Comparison of ENCODE assay signal across 13 cellular contexts in genomic region chr1:228463009-228463558, GRCh38. TPM values are rescaled to one million over a fixed set of nuclear protein-coding genes. Genes with fewer than 3 reads are reported as not detected.
DNase-seq lines count a peak whose midpoint lies in the region; ATAC-seq and TF ChIP-seq lines count a peak whose summit lies in the region.
"Had no signal": no experiment of that assay in that cellular context is flagged by ENCODE, and none has a peak within 500 bp of the region (broad histone marks: within the 10 kb centered on the region; RNA-seq: fewer than 3 reads in every experiment).

No MANE protein-coding gene starts in this region.

- TF ChIP-seq POLR2A in spleen (IDR thresholded peaks at IDR 0.05), result no peak
- TF ChIP-seq POLR2A in suprapubic skin (IDR thresholded peaks at IDR 0.05), result no peak

- H3K27me3 ChIP-seq in PC-3 (ENCODE audit: low read length) (peaks cover 13% of the 10 kb centered on the region; the same call in 1 of the 2 replicates), spleen (replicated peaks in 1 of 7) (peaks cover 0 to 97% (median 28%) of the 10 kb centered on the region in 7 donors), suprapubic skin (peaks cover 81% of the 10 kb centered on the region)

- no peaks in the 10 kb centered on the region for H3K9me2 ChIP-seq in PC-3 (replicated peaks; ENCODE audit: low read length)

- peaks cover 5% of the 10 kb centered on the region; the same call in 1 of the 2 replicates for H3K4me1 ChIP-seq in PC-3 (ENCODE audit: insufficient read depth, low read length)
- H3K4me1 ChIP-seq in spleen, result peaks cover 10 to 54% (median 37%) of the 10 kb centered on the region in 6 donors
- H3K4me1 ChIP-seq in suprapubic skin, result peaks cover 32% of the 10 kb centered on the region
- H3K4me1 ChIP-seq: colonic mucosa, pancreas had no signal

- H3K27ac ChIP-seq in PC-3 (ENCODE audit: low read length) (no peak overlapping the region), spleen (peak overlapping the region in 5 of 8 donors; percentile 20 to 67 (median 60)), suprapubic skin (no peak overlapping the region)
- H3K27ac ChIP-seq: pancreas, tibial artery had no signal

- no peak overlapping the region for H3K9ac ChIP-seq in PC-3 (ENCODE audit: low read length)

- no peaks in the 10 kb centered on the region for H3K79me2 ChIP-seq in PC-3 (ENCODE audit: low read length)

- no peaks in the 10 kb centered on the region for H4K20me1 ChIP-seq in PC-3 (ENCODE audit: low read length)

- CTCF ChIA-PET in PC-3 (lab: Charles Lee), result no interaction called here

- intact Hi-C loops in PC-3 (cut with micrococcal nuclease), result no loop called here
- intact Hi-C loops in spleen (cut with DNase I; ENCODE audit: low total_unique reads), result no loop called here
- intact Hi-C loops in left ventricle myocardium superior (cut with micrococcal nuclease), result no loop called here

- WGBS in spleen, 5 donors, result 55 to 64% (median 55%) methylated on average over 7 of the region's 7 CpGs
- WGBS in suprapubic skin, result 61% methylated on average over 7 of the region's 7 CpGs

- BruUV-seq in PC-3 (replicated peaks; lab: Mats Ljungman, UMichigan), result no TSS peak

- TF ChIP-seq CTCF in PC-3 (conservative IDR thresholded peaks at IDR 0.05; ENCODE audit: low read depth, low read length), result no peak
- no peak for TF ChIP-seq CTCF in fibroblast of villous mesenchyme (IDR thresholded peaks at IDR 0.05; ENCODE audit: insufficient read depth, low read depth, low read length)
- TF ChIP-seq CTCF in spleen (IDR thresholded peaks at IDR 0.05 in 8 of 11, conservative IDR thresholded peaks at IDR 0.05 in 3 of 11), result no peak
- TF ChIP-seq CTCF in suprapubic skin (IDR thresholded peaks at IDR 0.05), result no peak

- no peak for TF ChIP-seq EP300 in suprapubic skin (IDR thresholded peaks at IDR 0.05)

- H3K4me3 ChIP-seq in PC-3 (ENCODE audit: low read length), result peak overlapping the region; percentile 61; the same call in 1 of the 2 replicates
- H3K4me3 ChIP-seq in fibroblast of villous mesenchyme (ENCODE audit: low read depth, low read length), result peak overlapping the region; percentile 43
- H3K4me3 ChIP-seq in spleen, result peak overlapping the region in 3 of 8 donors; percentile 40 to 69 (median 45)
- H3K4me3 ChIP-seq in suprapubic skin, result no peak overlapping the region
- H3K4me3 ChIP-seq: tibial artery had no signal

- H3K36me3 ChIP-seq in PC-3 (ENCODE audit: low read depth, low read length), result no peaks in the 10 kb centered on the region
- H3K36me3 ChIP-seq in spleen, result no peaks in the 10 kb centered on the region
- H3K36me3 ChIP-seq in suprapubic skin, result no peaks in the 10 kb centered on the region
- H3K36me3 ChIP-seq: colonic mucosa, pancreas, tibial artery had no signal

- peak overlapping the region; percentile 80 for H3K4me2 ChIP-seq in PC-3 (ENCODE audit: low read length)

- H3F3A ChIP-seq in PC-3 (ENCODE audit: low read length, unreplicated experiment), result no peaks in the 10 kb centered on the region

- peak overlapping the region; percentile 70 for H2AFZ ChIP-seq in PC-3 (ENCODE audit: low read length)

- ATAC-seq in PC-3, result no peak
- no peak for ATAC-seq in left ventricle myocardium superior
- no peak for ATAC-seq in GM18867 (IDR thresholded peaks at IDR 0.05; ENCODE audit: unreplicated experiment)

- DNase-seq in activated effector memory CD4-positive, alpha-beta T cell treated with anti-CD3 and anti-CD28 coated beads, Interleukin-2, amount 50 U/mL, for 16 hours, result peak; percentile 36
- DNase-seq in activated effector memory CD4-positive, alpha-beta T cell treated with Interleukin-2 at 50 U/mL for 16 hours, result no peak
- DNase-seq in PC-3 (no peak), fibroblast of villous mesenchyme (ENCODE audit: low read depth) (no peak), spleen (no peak), left ventricle myocardium superior (no peak), suprapubic skin (ENCODE audit: low spot score in 2 of 2) (no peak)
- DNase-seq: NCI-H1694, pancreas, tibial artery had no signal

- H3K9me3 ChIP-seq in PC-3 (ENCODE audit: low read length) (no peaks in the 10 kb centered on the region), spleen (no peaks in the 10 kb centered on the region), suprapubic skin (no peaks in the 10 kb centered on the region)
- H3K9me3 ChIP-seq: colonic mucosa, pancreas, tibial artery had no signal

- POLR2A ChIA-PET in PC-3 (lab: Charles Lee; ENCODE audit: unreplicated experiment), result no interaction called here

RNA-seq across cellular contexts. Expression of gene RNF187, which starts 24.1 kb away (rescaled TPM):
- total RNA-seq in PC-3 (2014; rRNA removed), result 97.7 and 157 TPM in 2 replicates
- 41.9 and 57.3 TPM in 2 replicates for total RNA-seq in fibroblast of villous mesenchyme
- total RNA-seq in spleen, result 100 to 1,000 TPM in 2 of 7 donors, 10 to 100 TPM in 5; 38.9 to 118 (median 83.8) TPM
- polyA plus RNA-seq in spleen, result 10 to 100 TPM; 21.4 to 44.9 (median 30.7) TPM
- total RNA-seq in left ventricle myocardium superior, result 101 TPM
- total RNA-seq in suprapubic skin, result 10 to 100 TPM; 55.6 to 99.6 (median 57.7) TPM

RNA-seq across cellular contexts. Expression of gene TRIM17, which starts 46.4 kb away (rescaled TPM):
- total RNA-seq in PC-3 (2014; rRNA removed) (not detected in 2 replicates), fibroblast of villous mesenchyme (under 0.01 and 0.43 TPM in 2 replicates), spleen (1 to 10 TPM; 3.5 to 7.1 (median 5.4) TPM), left ventricle myocardium superior (0.50 TPM), suprapubic skin (1 to 10 TPM; 1.2 to 3.8 (median 2.8) TPM)
- polyA plus RNA-seq in spleen, result 1 to 10 TPM in 1 of 3 donors, under 1 TPM in 2; 0.36 to 4.0 (median 0.96) TPM
- total RNA-seq: G401 had no signal

RNA-seq across cellular contexts. Expression of gene TRIM11, which starts 56.4 kb away (rescaled TPM):
- total RNA-seq in PC-3 (2014; rRNA removed), result 48.3 and 94.6 TPM in 2 replicates
- total RNA-seq in fibroblast of villous mesenchyme, result 20.7 and 21.9 TPM in 2 replicates
- total RNA-seq in spleen, result 10 to 100 TPM; 33.4 to 49.4 (median 39.8) TPM
- polyA plus RNA-seq in spleen, result 10 to 100 TPM; 14.1 to 26.8 (median 20.7) TPM
- total RNA-seq in left ventricle myocardium superior, result 7.6 TPM
- 10 to 100 TPM; 24.7 to 34.6 (median 32.8) TPM for total RNA-seq in suprapubic skin

Comparison
In these comparisons a context has a peak if more than half of its experiments do, and no peak if none do; other contexts are left out.
1. H3K27ac ChIP-seq: peak in spleen (5 of 8); none in PC-3 (single experiment) and suprapubic skin (single experiment).